In the genomic region with DNA sequence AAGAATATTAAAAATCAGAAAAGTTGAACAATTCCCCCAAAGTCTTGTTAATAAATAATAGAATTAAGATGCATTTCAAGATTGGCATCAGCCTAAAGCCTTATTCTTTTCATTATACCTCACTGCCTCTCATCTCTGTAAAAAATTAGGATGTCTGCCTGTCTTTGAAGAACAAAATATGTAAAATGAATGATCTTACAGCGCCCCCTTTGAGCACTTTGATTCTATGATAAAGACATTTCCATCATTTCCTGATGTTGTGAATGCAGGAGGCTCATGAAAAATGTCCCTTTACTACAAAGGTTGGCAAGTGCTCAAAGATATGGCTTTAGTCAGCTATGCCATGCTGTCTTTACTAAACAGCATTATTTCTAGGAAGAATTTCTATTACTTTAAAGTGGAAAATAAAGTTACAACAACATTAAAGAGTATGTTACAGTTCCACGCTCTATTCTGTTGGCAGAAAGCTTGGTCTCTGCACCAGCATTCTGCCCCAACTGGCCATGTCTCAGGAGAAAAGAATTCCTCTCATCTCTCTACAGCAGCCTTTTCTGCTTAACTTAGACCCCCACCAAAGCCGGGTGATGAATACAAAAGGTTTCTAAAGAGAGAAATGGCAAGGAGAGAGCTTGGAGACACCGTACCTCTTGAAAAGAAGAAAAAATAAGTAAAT, we compare ENCODE assay signal across 9 cellular contexts.
DNase-seq lines count a peak whose midpoint lies in the region; ATAC-seq, FAIRE-seq and TF ChIP-seq lines count a peak whose summit lies in the region.
"Had no signal": no experiment of that assay in that cellular context is flagged by ENCODE, and none has a peak within 500 bp of the region (broad histone marks: within the 10 kb centered on the region; RNA-seq: fewer than 3 reads in every experiment).

No MANE protein-coding gene starts in this region.

- DNase-seq in D721Med (ENCODE audit: insufficient read length, low spot score) (no peak), KG1 (lab: John Stamatoyannopoulos, UW) (peak; percentile 28), adipocyte (ENCODE audit: low read depth) (peak; percentile 88), T-helper 1 cell (no peak), NCI-H2196 treated with DMSO at 0.1 percent for 48 hours (lab: John Stamatoyannopoulos, UW; ENCODE audit: unreplicated experiment) (no peak), retina (no peak)

- WGBS in liver = 54% methylated on average over 4 of the region's 4 CpGs

- H3K9me3 ChIP-seq in adipocyte (ENCODE audit: control insufficient read depth, low read length) (no peaks in the 10 kb centered on the region), liver (ENCODE audit: control insufficient read depth in 4 of 4, low read length in 3 of 4) (no peaks in the 10 kb centered on the region)

- H3K4me1 ChIP-seq in adipocyte (ENCODE audit: control insufficient read depth, insufficient read depth, low read length) = peaks cover 14% of the 10 kb centered on the region
- H3K4me1 ChIP-seq in liver (ENCODE audit: control insufficient read depth in 4 of 4, insufficient read depth in 4 of 4, low read length in 3 of 4) = no peaks in the 10 kb centered on the region

- no peak for ATAC-seq in GM21717 (IDR thresholded peaks at IDR 0.05; ENCODE audit: unreplicated experiment)

- no peaks in the 10 kb centered on the region for H3K36me3 ChIP-seq in adipocyte (ENCODE audit: control insufficient read depth, insufficient read depth, low read length, severe bottlenecking)
- no peaks in the 10 kb centered on the region for H3K36me3 ChIP-seq in liver (ENCODE audit: control insufficient read depth in 4 of 4, insufficient read depth in 3 of 4, low read depth in 1 of 4, low read length in 3 of 4)

- peak; percentile 41 for TF ChIP-seq CTCF in D721Med (IDR thresholded peaks at IDR 0.05; ENCODE audit: insufficient read depth, missing control alignments)
- TF ChIP-seq CTCF in liver (IDR thresholded peaks at IDR 0.05; ENCODE audit: low read depth, low read length, missing input control) = peak; percentile 12

- H3K9ac ChIP-seq in adipocyte (ENCODE audit: low read length) (no peak overlapping the region), liver (ENCODE audit: low read depth in 1 of 2, low read length in 2 of 2) (no peak overlapping the region)

- H3K27ac ChIP-seq in liver (ENCODE audit: low read depth in 1 of 2, low read length in 2 of 2) = no peak overlapping the region

- TF ChIP-seq RAD21 in liver (IDR thresholded peaks at IDR 0.05) = peak; percentile 42 to 58

- no peak for FAIRE-seq in D721Med (lab: Jason Lieb, UNC)

- H3K4me3 ChIP-seq in adipocyte (ENCODE audit: low read length) = no peak overlapping the region
- no peak overlapping the region for H3K4me3 ChIP-seq in liver (ENCODE audit: low read depth in 1 of 3, low read length in 3 of 3)
- H3K4me3 ChIP-seq: coronary artery had no signal

- H3K27me3 ChIP-seq in adipocyte (replicated peaks; ENCODE audit: control insufficient read depth, insufficient read depth, low read length) = no peaks in the 10 kb centered on the region
- H3K27me3 ChIP-seq in liver (ENCODE audit: control insufficient read depth in 4 of 4, insufficient read depth in 4 of 4, low read length in 3 of 4) = no peaks in the 10 kb centered on the region

TF ChIP-seq in liver, 16 proteins besides CTCF, POLR2A, EP300 and RAD21:
- no peak for TF ChIP-seq HNF4G (IDR thresholded peaks at IDR 0.05)

Comparison
In these comparisons a context has a peak if more than half of its experiments do, and no peak if none do; other contexts are left out.
1. DNase-seq: peak in KG1 (single experiment) and adipocyte (single experiment); none in D721Med (single experiment), T-helper 1 cell (0 of 5), NCI-H2196 treated with DMSO at 0.1 percent for 48 hours (single experiment) and retina (single experiment).